23 cellular contexts compared by ENCODE assay signal in the genomic region with DNA sequence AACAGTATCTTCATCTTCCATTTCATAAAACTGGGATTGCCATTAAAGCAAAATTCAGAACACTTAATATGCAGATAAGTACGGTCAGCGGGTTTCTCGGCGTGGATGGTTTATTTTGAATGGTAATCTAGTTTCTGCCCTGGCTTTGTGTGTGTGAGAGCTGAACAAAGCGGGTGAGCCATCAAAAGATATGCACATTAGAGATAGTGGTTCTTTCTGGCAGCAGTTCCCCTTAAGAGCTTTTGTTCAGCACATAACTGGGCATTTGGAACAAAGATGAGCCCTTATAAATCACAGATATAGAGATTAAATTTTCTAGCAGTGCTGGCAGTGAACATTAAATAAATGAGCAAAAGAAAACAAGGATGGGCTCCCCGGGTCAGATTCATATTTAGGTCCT.
A peak's percentile ranks its signal among the peaks of the same experiment; 100 is the strongest.
DNase-seq lines count a peak whose midpoint lies in the region; ATAC-seq and TF ChIP-seq lines count a peak whose summit lies in the region.
"Had no signal": no experiment of that assay in that cellular context is flagged by ENCODE, and none has a peak within 500 bp of the region (broad histone marks: within the 10 kb centered on the region; RNA-seq: fewer than 3 reads in every experiment).

No MANE protein-coding gene starts in this region.

- WGBS in sigmoid colon, 2 donors, result 92 to 93% methylated on average over 6 of the region's 6 CpGs

- no peak for TF ChIP-seq POLR2A in sigmoid colon (IDR thresholded peaks at IDR 0.05)

- H3K36me3 ChIP-seq in HUES48 (ENCODE audit: control insufficient read depth, insufficient read depth, low read length), result no peaks in the 10 kb centered on the region
- H3K36me3 ChIP-seq in sigmoid colon, result no peaks in the 10 kb centered on the region
- H3K36me3 ChIP-seq: BLaER1, upper lobe of right lung had no signal

- H3K27ac ChIP-seq in HUES48 (ENCODE audit: low read depth, low read length), result peak overlapping the region; percentile 92
- no peak overlapping the region for H3K27ac ChIP-seq in sigmoid colon
- H3K27ac ChIP-seq: BLaER1, heart right ventricle, spleen, upper lobe of right lung, WERI-Rb-1 had no signal

- DNase-seq in NCI-H345 treated with DMSO at 0.1 percent for 48 hours (lab: John Stamatoyannopoulos, UW; ENCODE audit: unreplicated experiment) (peak; percentile 53), astrocyte of the hippocampus (ENCODE audit: low read depth, low spot score) (peak; percentile 50), sigmoid colon (peak; percentile 26), C1 segment of cervical spinal cord (lab: John Stamatoyannopoulos, UW) (no peak), globus pallidus (ENCODE audit: low spot score) (no peak)
- DNase-seq: activated CD4-positive, alpha-beta T cell treated with anti-CD3 and anti-CD28 coated beads, Interleukin-2, amount 10 ng/mL, durations not matched to agents 24 days and 14 days; activated effector memory CD4-positive, alpha-beta T cell treated with anti-CD3 and anti-CD28 coated beads, Interleukin-2, amount 50 U/mL, for 16 hours; activated naive CD8-positive, alpha-beta T cell treated with anti-CD3 and anti-CD28 coated beads, Interleukin-2, amount 50 U/mL, for 24 hours; activated T-cell treated with anti-CD3 and anti-CD28 coated beads, Interleukin-2, amount 50 U/mL, for 1 hour; heart right ventricle; mucosa of descending colon; NCI-H1930; NCI-H446; NCI-H82; nephron progenitor cell; right cardiac atrium; spleen; T-helper 2 cell; upper lobe of right lung; WERI-Rb-1 had no signal

- no peak for TF ChIP-seq EP300 in sigmoid colon (IDR thresholded peaks at IDR 0.05)

- intact Hi-C loops in sigmoid colon (cut with DNase I), result no loop called here

- no peaks in the 10 kb centered on the region for H3K9me3 ChIP-seq in HUES48 (ENCODE audit: control insufficient read depth, insufficient read depth, low read length)
- H3K9me3 ChIP-seq in sigmoid colon, result no peaks in the 10 kb centered on the region
- H3K9me3 ChIP-seq: BLaER1, heart right ventricle, mucosa of descending colon, spleen, upper lobe of right lung had no signal

- TF ChIP-seq CTCF in sigmoid colon (IDR thresholded peaks at IDR 0.05), result no peak

- H3K9ac ChIP-seq in HUES48 (ENCODE audit: low read depth, low read length), result no peak overlapping the region
- H3K9ac ChIP-seq: BLaER1 had no signal

- H3K27me3 ChIP-seq in HUES48 (ENCODE audit: control insufficient read depth, insufficient read depth, low read length) (no peaks in the 10 kb centered on the region), sigmoid colon (no peaks in the 10 kb centered on the region)
- H3K27me3 ChIP-seq: BLaER1, heart right ventricle, spleen, upper lobe of right lung had no signal

- H3K4me1 ChIP-seq in HUES48 (ENCODE audit: control insufficient read depth, insufficient read depth, low read length), result peaks cover 75% of the 10 kb centered on the region
- H3K4me1 ChIP-seq in sigmoid colon, result peaks cover 0 to 22% (median 21%) of the 10 kb centered on the region in 4 donors

- ATAC-seq in GM19397 (IDR thresholded peaks at IDR 0.05; ENCODE audit: unreplicated experiment), result no peak
- ATAC-seq: activated naive CD8-positive, alpha-beta T cell treated with anti-CD3 and anti-CD28 coated beads, Interleukin-2, amount 50 U/mL, for 24 hours; heart right ventricle; mucosa of descending colon; upper lobe of right lung had no signal

- H3K4me3 ChIP-seq in HUES48 (ENCODE audit: low read depth, low read length), result no peak overlapping the region
- no peak overlapping the region for H3K4me3 ChIP-seq in sigmoid colon
- H3K4me3 ChIP-seq: BLaER1, heart right ventricle, mucosa of descending colon, spleen, upper lobe of right lung had no signal

Comparison
In these comparisons a context has a peak if more than half of its experiments do, and no peak if none do; other contexts are left out.
1. DNase-seq: peak in NCI-H345 treated with DMSO at 0.1 percent for 48 hours (single experiment), astrocyte of the hippocampus (single experiment) and sigmoid colon (single experiment); none in C1 segment of cervical spinal cord (0 of 14) and globus pallidus (single experiment).